Comparison of ENCODE assay signal across 8 cellular contexts in genomic region chr12:124884587-124885438, GRCh38. TPM values are rescaled to one million over a fixed set of nuclear protein-coding genes. Genes with fewer than 3 reads are reported as not detected.
DNase-seq lines count a peak whose midpoint lies in the region; ATAC-seq lines count a peak whose summit lies in the region.

No MANE protein-coding gene starts in this region.

- H3K4me3 Mint-ChIP-seq in IgD-negative memory B cell: peak overlapping the region; percentile 71 to 92 (median 76)

- DNase-seq in left kidney (ENCODE audit: low read depth, low spot score): peak; percentile 78
- no peak for DNase-seq in stimulated activated CD4-positive, alpha-beta T cell treated with anti-CD3 and anti-CD28 coated beads, Interleukin-12 subunit alpha, Interleukin-12 subunit beta, amount 100 ng/mL, for 4 hours
- no peak for DNase-seq in C1 segment of cervical spinal cord (lab: John Stamatoyannopoulos, UW)
- DNase-seq in T-helper 9 cell: no peak
- DNase-seq in dedifferentiated amniotic fluid mesenchymal stem cell (ENCODE audit: extremely low spot score): no peak

- H3K36me3 Mint-ChIP-seq in IgD-negative memory B cell: peaks cover 2% of the 10 kb centered on the region

- peak overlapping the region; percentile 82 to 94 (median 88) for H3K27ac Mint-ChIP-seq in IgD-negative memory B cell

- peak; percentile 83 for ATAC-seq in GM18508 (IDR thresholded peaks at IDR 0.05; ENCODE audit: insufficient read depth, unreplicated experiment)
- ATAC-seq in GM21723 (IDR thresholded peaks at IDR 0.05; ENCODE audit: unreplicated experiment): peak; percentile 84

- no peaks in the 10 kb centered on the region for H3K27me3 Mint-ChIP-seq in IgD-negative memory B cell

- H3K9me3 Mint-ChIP-seq in IgD-negative memory B cell: no peaks in the 10 kb centered on the region

- H3K4me1 Mint-ChIP-seq in IgD-negative memory B cell: peaks cover 28 to 50% (median 46%) of the 10 kb centered on the region in 3 donors

RNA-seq across cellular contexts. Expression of gene SCARB1, which starts 21.1 kb away (rescaled TPM):
- 23.9 TPM for polyA plus RNA-seq in IgD-negative memory B cell

RNA-seq across cellular contexts. Expression of gene UBC, which starts 29.6 kb away (rescaled TPM):
- 1,893 TPM for polyA plus RNA-seq in IgD-negative memory B cell
